10 cellular contexts compared by ENCODE assay signal in genomic region chr1:236465959-236466303, GRCh38. TPM values are rescaled to one million over a fixed set of nuclear protein-coding genes. Genes with fewer than 3 reads are reported as not detected.
DNase-seq lines count a peak whose midpoint lies in the region; ATAC-seq and TF ChIP-seq lines count a peak whose summit lies in the region.
"Had no signal": no experiment of that assay in that cellular context is flagged by ENCODE, and none has a peak within 500 bp of the region (broad histone marks: within the 10 kb centered on the region; RNA-seq: fewer than 3 reads in every experiment).

No MANE protein-coding gene starts in this region.

- WGBS in adrenal gland, 4 donors: 70 to 75% (median 74%) methylated on average over 5 of the region's 5 CpGs

- H3K4me3 ChIP-seq in effector memory CD4-positive, alpha-beta T cell (ENCODE audit: insufficient read depth, low read depth, low read length, poor library complexity, severe bottlenecking): no peak overlapping the region
- H3K4me3 ChIP-seq in adrenal gland: no peak overlapping the region
- H3K4me3 ChIP-seq: mucosa of descending colon had no signal

- TF ChIP-seq CTCF in adrenal gland (IDR thresholded peaks at IDR 0.05): no peak

- H3K9me3 ChIP-seq in effector memory CD4-positive, alpha-beta T cell (ENCODE audit: control insufficient read depth, low read length): no peaks in the 10 kb centered on the region
- H3K9me3 ChIP-seq in adrenal gland (replicated peaks in 1 of 3): no peaks in the 10 kb centered on the region
- H3K9me3 ChIP-seq: mucosa of descending colon had no signal

- peak overlapping the region; percentile 5 for H3K27ac ChIP-seq in effector memory CD4-positive, alpha-beta T cell (ENCODE audit: insufficient read depth, low read length, poor library complexity, severe bottlenecking)
- no peak overlapping the region for H3K27ac ChIP-seq in adrenal gland

- H3K4me1 ChIP-seq in effector memory CD4-positive, alpha-beta T cell (ENCODE audit: control insufficient read depth, insufficient read depth, low read length, poor library complexity, severe bottlenecking): peaks cover 15% of the 10 kb centered on the region
- no peaks in the 10 kb centered on the region for H3K4me1 ChIP-seq in adrenal gland (replicated peaks in 1 of 2)

- no peak for TF ChIP-seq POLR2A in adrenal gland (IDR thresholded peaks at IDR 0.05)

- intact Hi-C loops in adrenal gland (cut with DNase I): no loop called here

- no peaks in the 10 kb centered on the region for H3K36me3 ChIP-seq in effector memory CD4-positive, alpha-beta T cell (ENCODE audit: control insufficient read depth, insufficient read depth, low read length)
- H3K36me3 ChIP-seq in adrenal gland (replicated peaks in 1 of 2): no peaks in the 10 kb centered on the region

- ATAC-seq in GM18511 (IDR thresholded peaks at IDR 0.05; ENCODE audit: unreplicated experiment): peak; percentile 96
- ATAC-seq in GM21360 (IDR thresholded peaks at IDR 0.05; ENCODE audit: unreplicated experiment): peak; percentile 80
- ATAC-seq in HG03196 (IDR thresholded peaks at IDR 0.05; ENCODE audit: unreplicated experiment): peak; percentile 80
- ATAC-seq: mucosa of descending colon had no signal

- H3K27me3 ChIP-seq in effector memory CD4-positive, alpha-beta T cell (replicated peaks; ENCODE audit: control insufficient read depth, insufficient read depth, low read length, poor library complexity, severe bottlenecking): no peaks in the 10 kb centered on the region
- H3K27me3 ChIP-seq in adrenal gland: no peaks in the 10 kb centered on the region

- no peak for DNase-seq in effector memory CD4-positive, alpha-beta T cell
- DNase-seq in foreskin melanocyte: no peak
- no peak for DNase-seq in NCI-H510A (lab: John Stamatoyannopoulos, UW)
- no peak for DNase-seq in MV-4-11 (lab: John Stamatoyannopoulos, UW)
- no peak for DNase-seq in adrenal gland
- DNase-seq: mucosa of descending colon, NCI-H1417 had no signal

RNA-seq across cellular contexts. Expression of gene LGALS8, which starts 57.9 kb away (rescaled TPM):
- 100 to 1,000 TPM in 1 of 8 donors, 10 to 100 TPM in 7; 32.6 to 100 (median 55.0) TPM for total RNA-seq in adrenal gland
- 10 to 100 TPM; 23.2 to 56.0 (median 25.5) TPM for polyA plus RNA-seq in adrenal gland
